24 cellular contexts compared by ENCODE assay signal in the genomic region with DNA sequence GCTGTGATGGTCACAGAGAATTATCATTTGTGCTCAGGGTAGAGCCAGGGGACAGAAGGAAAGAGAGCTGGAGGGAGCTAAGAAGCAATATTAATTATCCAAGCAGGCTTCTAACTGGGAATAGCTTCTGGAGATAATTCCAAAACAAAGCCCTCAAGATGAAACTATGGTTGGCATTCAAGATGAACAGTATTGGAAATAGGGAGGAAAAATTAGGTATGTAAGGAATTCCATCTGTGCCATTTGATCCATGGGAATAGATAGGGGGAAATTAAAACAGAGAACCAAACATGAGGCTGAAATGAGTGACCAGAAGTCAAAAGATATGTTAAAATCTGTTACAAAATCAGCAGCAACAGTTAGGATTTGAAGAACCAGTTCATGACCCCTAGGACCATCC.
"Had no signal": no experiment of that assay in that cellular context is flagged by ENCODE, and none has a peak within 500 bp of the region (broad histone marks: within the 10 kb centered on the region; RNA-seq: fewer than 3 reads in every experiment).

No MANE protein-coding gene starts in this region.

- ATAC-seq: activated T-cell treated with anti-CD3 and anti-CD28 coated beads, Interleukin-2, amount 50 U/mL, for 4 hours had no signal

- H3K27me3 ChIP-seq: MG63 had no signal

- H3K9me3 ChIP-seq: MG63 had no signal

- DNase-seq: activated CD4-positive, alpha-beta memory T cell treated with anti-CD3 and anti-CD28 coated beads for 36 hours; activated CD4-positive, alpha-beta T cell treated with anti-CD3 and anti-CD28 coated beads, Interleukin-2, amount 10 ng/mL, durations not matched to agents 7 days and 5 days; activated CD4-positive, CD25-positive, alpha-beta regulatory T cell; activated CD8-positive, alpha-beta memory T cell treated with anti-CD3 and anti-CD28 coated beads for 24 hours; activated effector memory CD4-positive, alpha-beta T cell treated with anti-CD3 and anti-CD28 coated beads, Interleukin-2, amount 50 U/mL, for 16 hours; activated naive CD4-positive, alpha-beta T cell treated with anti-CD3 and anti-CD28 coated beads for 36 hours; activated T-cell treated with anti-CD3 and anti-CD28 coated beads, Interleukin-2, amount 50 U/mL, for 4 hours; amygdala; MG63; MV-4-11; NCI-H1092 treated with DMSO at 0.1 percent for 48 hours; NCI-H1417 treated with DMSO at 0.1 percent for 48 hours; NCI-H1694; NCI-H2029; NCI-H2107; NCI-H2171 treated with DMSO at 0.1 percent for 48 hours; NCI-H226; NCI-H526; NCI-H774; SIG-M5; T-helper 2 cell; T1000 had no signal

- H3K27ac Mint-ChIP-seq: activated CD4-positive, alpha-beta memory T cell treated with anti-CD3 and anti-CD28 coated beads for 36 hours; activated CD4-positive, alpha-beta T cell treated with anti-CD3 and anti-CD28 coated beads, Interleukin-2, amount 10 ng/mL, durations not matched to agents 7 days and 5 days; activated naive CD4-positive, alpha-beta T cell treated with anti-CD3 and anti-CD28 coated beads for 36 hours; activated naive CD8-positive, alpha-beta T cell had no signal

- H3K4me3 ChIP-seq: MG63 had no signal

- H3K4me3 Mint-ChIP-seq: activated CD4-positive, alpha-beta memory T cell treated with anti-CD3 and anti-CD28 coated beads for 36 hours; activated CD4-positive, alpha-beta T cell treated with anti-CD3 and anti-CD28 coated beads, Interleukin-2, amount 10 ng/mL, durations not matched to agents 7 days and 5 days; activated naive CD4-positive, alpha-beta T cell treated with anti-CD3 and anti-CD28 coated beads for 36 hours; activated naive CD8-positive, alpha-beta T cell; activated T-cell treated with anti-CD3 and anti-CD28 coated beads, Interleukin-2, amount 50 U/mL, for 4 hours; brain had no signal

- H3K4me1 Mint-ChIP-seq: activated CD4-positive, alpha-beta T cell treated with anti-CD3 and anti-CD28 coated beads, Interleukin-2, amount 10 ng/mL, durations not matched to agents 7 days and 5 days; brain had no signal

- H3K27me3 Mint-ChIP-seq: activated CD4-positive, alpha-beta memory T cell treated with anti-CD3 and anti-CD28 coated beads for 36 hours; activated CD4-positive, alpha-beta T cell treated with anti-CD3 and anti-CD28 coated beads, Interleukin-2, amount 10 ng/mL, durations not matched to agents 7 days and 5 days; activated naive CD8-positive, alpha-beta T cell; brain had no signal

- H3K36me3 ChIP-seq: MG63 had no signal

- H3K9me3 Mint-ChIP-seq: activated CD4-positive, alpha-beta memory T cell treated with anti-CD3 and anti-CD28 coated beads for 36 hours; activated CD4-positive, alpha-beta T cell treated with anti-CD3 and anti-CD28 coated beads, Interleukin-2, amount 10 ng/mL, durations not matched to agents 7 days and 5 days had no signal
